In genomic region chrX:68369559-68369958, GRCh38 we compare ENCODE assay signal across 19 cellular contexts.
DNase-seq lines count a peak whose midpoint lies in the region; ATAC-seq, FAIRE-seq and TF ChIP-seq lines count a peak whose summit lies in the region.
"Had no signal": no experiment of that assay in that cellular context is flagged by ENCODE, and none has a peak within 500 bp of the region (broad histone marks: within the 10 kb centered on the region; RNA-seq: fewer than 3 reads in every experiment).

No MANE protein-coding gene starts in this region.

- H3K4me1 ChIP-seq in HepG2 (ENCODE audit: insufficient read depth, low read length): no peaks in the 10 kb centered on the region
- H3K4me1 ChIP-seq in right lobe of liver: no peaks in the 10 kb centered on the region
- no peaks in the 10 kb centered on the region for H3K4me1 ChIP-seq in GM23248 (ENCODE audit: insufficient read depth)
- H3K4me1 ChIP-seq in K562 (replicated peaks in 1 of 2; ENCODE audit: control insufficient read depth in 2 of 2, insufficient read depth in 2 of 2, low read length in 2 of 2): no peaks in the 10 kb centered on the region; a peak in 1 of 5 replicates
- H3K4me1 ChIP-seq: BLaER1 treated with 17β-estradiol and CSF1 and Interleukin-3, amounts not matched to agents 10 nM and 100 nM; Caco-2 had no signal

- CTCF ChIA-PET in HepG2 (lab: Yijun Ruan, JAX; ENCODE audit: low intra/inter-chr PET ratio, low total read pairs): no interaction called here
- CTCF ChIA-PET in K562 (lab: Yijun Ruan, JAX; ENCODE audit: low intra/inter-chr PET ratio): no interaction called here

- H3K36me3 ChIP-seq in HepG2 (replicated peaks in 1 of 2; ENCODE audit: control insufficient read depth in 1 of 2, insufficient read depth in 2 of 2, low read length in 2 of 2): no peaks in the 10 kb centered on the region
- no peaks in the 10 kb centered on the region for H3K36me3 ChIP-seq in right lobe of liver
- no peaks in the 10 kb centered on the region for H3K36me3 ChIP-seq in GM23248 (ENCODE audit: low read depth)
- no peaks in the 10 kb centered on the region for H3K36me3 ChIP-seq in K562 (ENCODE audit: control insufficient read depth, insufficient read depth, low read length)
- H3K36me3 ChIP-seq: BLaER1 treated with 17β-estradiol and CSF1 and Interleukin-3, amounts not matched to agents 10 nM and 100 nM had no signal

- intact Hi-C loops in HepG2 (cut with micrococcal nuclease; ENCODE audit: unreplicated experiment): no loop called here
- intact Hi-C loops in right lobe of liver (cut with DNase I): no loop called here
- intact Hi-C loops in K562 (cut with micrococcal nuclease): no loop called here

- H3K9ac ChIP-seq in HepG2 (ENCODE audit: insufficient read depth, low read depth, low read length) (no peak overlapping the region), GM23248 (no peak overlapping the region), K562 (ENCODE audit: insufficient read depth in 1 of 2, low read depth in 2 of 2, low read length in 2 of 2) (no peak overlapping the region)
- H3K9ac ChIP-seq: BLaER1 treated with 17β-estradiol and CSF1 and Interleukin-3, amounts not matched to agents 10 nM and 100 nM had no signal

- TF ChIP-seq EP300 in HepG2 (IDR thresholded peaks at IDR 0.05; ENCODE audit: low read depth in 2 of 2, low read length in 2 of 2) (no peak), HepG2 (CRISPR knock-in tag; IDR thresholded peaks at IDR 0.05; ENCODE audit: borderline replicate concordance) (no peak), K562 (IDR thresholded peaks at IDR 0.05; ENCODE audit: low read length) (no peak)

- no peaks in the 10 kb centered on the region for H3F3A ChIP-seq in GM23248 (ENCODE audit: insufficient read depth)

- FAIRE-seq in HepG2 (lab: Jason Lieb, UNC) (no peak), K562 (lab: Jason Lieb, UNC) (no peak)
- FAIRE-seq: D721Med, G401.6, GM12891 had no signal

- H3K79me2 ChIP-seq in HepG2 (ENCODE audit: insufficient read depth, low read length) (no peaks in the 10 kb centered on the region), GM23248 (ENCODE audit: insufficient read depth) (no peaks in the 10 kb centered on the region), K562 (ENCODE audit: control insufficient read depth, insufficient read depth, low read length) (no peaks in the 10 kb centered on the region)

- H3K27me3 ChIP-seq in HepG2 (ENCODE audit: control insufficient read depth in 1 of 2, insufficient read depth in 2 of 2, low read length in 2 of 2) (no peaks in the 10 kb centered on the region), right lobe of liver (no peaks in the 10 kb centered on the region), GM23248 (replicated peaks; ENCODE audit: insufficient read depth) (no peaks in the 10 kb centered on the region), K562 (ENCODE audit: control insufficient read depth in 2 of 2, insufficient read depth in 2 of 2, low read length in 2 of 2) (no peaks in the 10 kb centered on the region)

- H3K9me3 ChIP-seq in HepG2 (ENCODE audit: low read length) (no peaks in the 10 kb centered on the region), right lobe of liver (no peaks in the 10 kb centered on the region), GM23248 (ENCODE audit: low read depth) (no peaks in the 10 kb centered on the region), K562 (replicated peaks; ENCODE audit: control insufficient read depth, insufficient read depth, low read depth, low read length) (no peaks in the 10 kb centered on the region)
- H3K9me3 ChIP-seq: Caco-2 had no signal

- H3K9me1 ChIP-seq in K562 (ENCODE audit: control insufficient read depth, insufficient read depth, low read length): no peaks in the 10 kb centered on the region

- H4K20me1 ChIP-seq in HepG2 (ENCODE audit: insufficient read depth, low read length): no peaks in the 10 kb centered on the region
- H4K20me1 ChIP-seq in GM23248 (ENCODE audit: insufficient read depth): no peaks in the 10 kb centered on the region
- no peaks in the 10 kb centered on the region for H4K20me1 ChIP-seq in K562 (replicated peaks; ENCODE audit: control insufficient read depth, insufficient read depth, low read length)
- H4K20me1 ChIP-seq: BLaER1 treated with 17β-estradiol and CSF1 and Interleukin-3, amounts not matched to agents 10 nM and 100 nM had no signal

- no peak for TF ChIP-seq RAD21 in HepG2 (CRISPR knock-in tag; IDR thresholded peaks at IDR 0.05)
- TF ChIP-seq RAD21 in K562 (CRISPR knock-in tag; conservative IDR thresholded peaks at IDR 0.05 in 1 of 2, IDR thresholded peaks at IDR 0.05 in 1 of 2): no peak

- no peak for ATAC-seq in HepG2
- ATAC-seq in right lobe of liver: no peak
- no peak for ATAC-seq in K562
- ATAC-seq in HG03439 (IDR thresholded peaks at IDR 0.05; ENCODE audit: unreplicated experiment): no peak
- ATAC-seq: CD8-positive, alpha-beta T cell had no signal

- no peak overlapping the region for H3K27ac ChIP-seq in HepG2 (ENCODE audit: extremely low read length, insufficient read depth, low read length)
- no peak overlapping the region for H3K27ac ChIP-seq in right lobe of liver
- no peak overlapping the region for H3K27ac ChIP-seq in GM23248
- no peak overlapping the region for H3K27ac ChIP-seq in K562 (ENCODE audit: extremely low read depth, low read depth, low read length)
- H3K27ac ChIP-seq: 22Rv1; BLaER1 treated with 17β-estradiol and CSF1 and Interleukin-3, amounts not matched to agents 10 nM and 100 nM; C4-2B had no signal

- H3K4me3 ChIP-seq in HepG2 (replicated peaks in 1 of 3; ENCODE audit: insufficient read depth in 1 of 3, low read depth in 2 of 3, low read length in 3 of 3): no peak overlapping the region
- H3K4me3 ChIP-seq in right lobe of liver: no peak overlapping the region
- H3K4me3 ChIP-seq in GM23248: no peak overlapping the region
- H3K4me3 ChIP-seq in K562: no peak overlapping the region
- H3K4me3 ChIP-seq: BLaER1 treated with 17β-estradiol and CSF1 and Interleukin-3, amounts not matched to agents 10 nM and 100 nM had no signal

- no peak overlapping the region for H3K4me2 ChIP-seq in HepG2 (ENCODE audit: low read depth, low read length)
- no peak overlapping the region for H3K4me2 ChIP-seq in GM23248 (ENCODE audit: unreplicated experiment)
- no peak overlapping the region for H3K4me2 ChIP-seq in K562 (ENCODE audit: insufficient read depth, low read length)
- H3K4me2 ChIP-seq: BLaER1 treated with 17β-estradiol and CSF1 and Interleukin-3, amounts not matched to agents 10 nM and 100 nM had no signal

- no peaks in the 10 kb centered on the region for H3K9me2 ChIP-seq in GM23248 (ENCODE audit: insufficient read depth)

- no peak for TF ChIP-seq POLR2A in HepG2 (IDR thresholded peaks at IDR 0.05; ENCODE audit: insufficient read depth in 1 of 2, low read depth in 2 of 2, low read length in 2 of 2)
- no peak for TF ChIP-seq POLR2A in right lobe of liver (IDR thresholded peaks at IDR 0.05)
- no peak for TF ChIP-seq POLR2A in K562 (conservative IDR thresholded peaks at IDR 0.05)

- BruUV-seq in HepG2 (replicated peaks; lab: Mats Ljungman, UMichigan): no TSS peak
- BruUV-seq in K562 (replicated peaks; lab: Mats Ljungman, UMichigan): no TSS peak

- DNase-seq in HepG2 (ENCODE audit: low spot score): no peak
- DNase-seq in right lobe of liver: no peak
- DNase-seq in GM23248: peak; percentile 1
- no peak for DNase-seq in K562 (ENCODE audit: extremely low read depth in 1 of 4, low spot score in 3 of 4)
- DNase-seq in GM20000 (ENCODE audit: low spot score): no peak
- DNase-seq: AML-193; Caco-2; Calu3; CD4-positive, alpha-beta T cell; CD8-positive, alpha-beta T cell; DMS79 treated with DMSO at 0.1 percent for 48 hours; GF-D8 had no signal

- TF ChIP-seq CTCF in HepG2 (CRISPR knock-in tag; IDR thresholded peaks at IDR 0.05): no peak
- no peak for TF ChIP-seq CTCF in right lobe of liver (IDR thresholded peaks at IDR 0.05)
- no peak for TF ChIP-seq CTCF in K562 (IDR thresholded peaks at IDR 0.05 in 2 of 3, conservative IDR thresholded peaks at IDR 0.05 in 1 of 3; ENCODE audit: insufficient read depth in 2 of 3, low read depth in 1 of 3, low read length in 3 of 3)
- TF ChIP-seq CTCF in GM20000 (IDR thresholded peaks at IDR 0.05; ENCODE audit: extremely low read depth, missing control alignments): no peak

- POLR2A ChIA-PET in HepG2 (lab: Yijun Ruan, JAX) (no interaction called here), K562 (lab: Yijun Ruan, JAX) (no interaction called here)

- in situ Hi-C loops in HepG2 (cut with HindIII; ENCODE audit: extremely low pct_ligation_motif_present, low pct_unique_long_range_greater_than_20kb): no loop called here
- in situ Hi-C loops in GM23248 (cut with MboI): no loop called here
- in situ Hi-C loops in K562 (cut with MboI): no loop called here

- H2AFZ ChIP-seq in HepG2 (ENCODE audit: low read length) (no peak overlapping the region), GM23248 (no peak overlapping the region), K562 (ENCODE audit: low read depth, low read length) (no peak overlapping the region)

TF ChIP-seq in HepG2, 621 proteins besides CTCF, POLR2A, EP300 and RAD21 (continues in another document):
- peak; percentile 89 for TF ChIP-seq ZNF317 (CRISPR knock-in tag; IDR thresholded peaks at IDR 0.05)
- TF ChIP-seq ZZZ3 (CRISPR knock-in tag; IDR thresholded peaks at IDR 0.05; ENCODE audit: borderline replicate concordance): no peak

TF ChIP-seq in K562, 482 proteins besides CTCF, POLR2A, EP300 and RAD21:
- TF ChIP-seq CBX5 (IDR thresholded peaks at IDR 0.05; ENCODE audit: borderline replicate concordance, low read depth) (0 out of 2 replicates have a peak, but pooled peaks have one; percentile 47), SMARCE1 (IDR thresholded peaks at IDR 0.05) (no peak)
TF ChIP-seq in K562: peak in this region for 1.

Comparison
In these comparisons a context has a peak if more than half of its experiments do, and no peak if none do; other contexts are left out.
1. Of the 241 proteins assayed by ChIP-seq in both HepG2 and K562: peak only in HepG2: none; only in K562: CBX5; in both: none; in neither: 240.